ENCODE assay signal across 8 cellular contexts in genomic region chr1:86704456-86704971, GRCh38. TPM values are rescaled to one million over a fixed set of nuclear protein-coding genes. Genes with fewer than 3 reads are reported as not detected.
A peak's percentile ranks its signal among the peaks of the same experiment; 100 is the strongest.
DNase-seq lines count a peak whose midpoint lies in the region; ATAC-seq and TF ChIP-seq lines count a peak whose summit lies in the region.

Gene SH3GLB1 (plus strand): TSS chr1:86704576. CDS start chr1:86704900, 324 bp downstream.

- 1% methylated on average over 62 of the region's 71 CpGs for WGBS in hepatocyte (ENCODE audit: low lambda C conversion rate, missing lambda C conversion rate)

- H3K4me2 ChIP-seq in hepatocyte = peak within 1 kb of the TSS; percentile 88

- in situ Hi-C loops in astrocyte of the cerebellum (cut with HindIII; ENCODE audit: low sequenced_read_pairs) = no loop called here

- H4K20me1 ChIP-seq in hepatocyte (ENCODE audit: insufficient read depth, poor library complexity, severe bottlenecking) = peaks cover 38% of the 10 kb centered on the region

- peaks cover 31% of the 10 kb centered on the region for H3K4me1 ChIP-seq in hepatocyte (ENCODE audit: insufficient read depth)

- ATAC-seq in GM18511 (IDR thresholded peaks at IDR 0.05; ENCODE audit: unreplicated experiment) (peak; percentile 89), HG03025 (IDR thresholded peaks at IDR 0.05; ENCODE audit: low FRiP score, unreplicated experiment) (peak; percentile 91)

- no peaks in the 10 kb centered on the region for H3K9me2 ChIP-seq in hepatocyte (replicated peaks; ENCODE audit: insufficient read depth)

- no peaks in the 10 kb centered on the region for H3K9me3 ChIP-seq in hepatocyte (ENCODE audit: low read depth)

- DNase-seq in NCI-H2029 (lab: John Stamatoyannopoulos, UW) (peak; percentile 90), T-helper 9 cell (peak; percentile 85), astrocyte of the cerebellum (ENCODE audit: low read depth) (peak; percentile 68), hepatocyte (ENCODE audit: low spot score) (peak; percentile 95), retinal pigment epithelial cell (ENCODE audit: low read depth) (peak; percentile 46)

- H3K4me3 ChIP-seq in astrocyte of the cerebellum (ENCODE audit: low read depth, low read length) (peak within 1 kb of the TSS; percentile 82), hepatocyte (peak within 1 kb of the TSS; percentile 93), retinal pigment epithelial cell (ENCODE audit: low read length) (peak within 1 kb of the TSS; percentile 74)

- H3K27me3 ChIP-seq in hepatocyte = no peaks in the 10 kb centered on the region

- H3K27ac ChIP-seq in 22Rv1 = peak within 1 kb of the TSS; percentile 88
- peak within 1 kb of the TSS; percentile 96 for H3K27ac ChIP-seq in hepatocyte

- H3K36me3 ChIP-seq in hepatocyte (replicated peaks; ENCODE audit: insufficient read depth, low read depth) = no peaks in the 10 kb centered on the region

- TF ChIP-seq CTCF in 22Rv1 (IDR thresholded peaks at IDR 0.05) = peak; percentile 96
- TF ChIP-seq CTCF in astrocyte of the cerebellum (IDR thresholded peaks at IDR 0.05; ENCODE audit: low read depth, low read length, missing control alignments) = peak; percentile 85
- peak; percentile 97 for TF ChIP-seq CTCF in hepatocyte (IDR thresholded peaks at IDR 0.05; ENCODE audit: poor library complexity)
- peak; percentile 77 for TF ChIP-seq CTCF in retinal pigment epithelial cell (conservative IDR thresholded peaks at IDR 0.05; ENCODE audit: low read depth, low read length)

- peak within 1 kb of the TSS; percentile 76 for H2AFZ ChIP-seq in hepatocyte

- H3K79me2 ChIP-seq in hepatocyte = peaks cover 43% of the 10 kb centered on the region

RNA-seq across cellular contexts. Expression of gene SH3GLB1, which starts in this region (rescaled TPM):
- total RNA-seq in hepatocyte = 55.1 and 59.3 TPM in 2 replicates
- 84.6 and 89.1 TPM in 2 replicates for polyA plus RNA-seq in hepatocyte

Comparison
In these comparisons a context has a peak if more than half of its experiments do, and no peak if none do; other contexts are left out.
1. Peak in every context shown above with its lines: DNase-seq, ATAC-seq, H3K4me3 ChIP-seq and H3K27ac ChIP-seq.